In genomic region chr7:81515009-81515408, GRCh38 we compare ENCODE assay signal across 1 cellular context.
TF ChIP-seq lines count a peak whose summit lies in the region.

No MANE protein-coding gene starts in this region.

TF ChIP-seq in SK-N-SH, 30 proteins besides CTCF, POLR2A, EP300 and RAD21 (continued from another document):
- no peak for TF ChIP-seq REST (IDR thresholded peaks at IDR 0.05; ENCODE audit: low read depth, low read length)
- no peak for TF ChIP-seq MAX (IDR thresholded peaks at IDR 0.05; ENCODE audit: low read depth)
- TF ChIP-seq FOXJ3 (CRISPR knock-in tag; IDR thresholded peaks at IDR 0.05): no peak
- 0 out of 2 replicates have a peak, but pooled peaks have one; percentile 24 for TF ChIP-seq ZBTB33 (IDR thresholded peaks at IDR 0.05; ENCODE audit: borderline replicate concordance, low read depth)
TF ChIP-seq in SK-N-SH: peak in this region for 5.
